15 cellular contexts compared by ENCODE assay signal in genomic region chr7:17054836-17055235, GRCh38.
DNase-seq lines count a peak whose midpoint lies in the region; ATAC-seq, FAIRE-seq and TF ChIP-seq lines count a peak whose summit lies in the region.
"Had no signal": no experiment of that assay in that cellular context is flagged by ENCODE, and none has a peak within 500 bp of the region (broad histone marks: within the 10 kb centered on the region; RNA-seq: fewer than 3 reads in every experiment).

No MANE protein-coding gene starts in this region.

- H3K79me1 ChIP-seq in trophoblast cell (ENCODE audit: low read length): peaks cover 2% of the 10 kb centered on the region

- no peak overlapping the region for H4K8ac ChIP-seq in trophoblast cell (ENCODE audit: low read depth, low read length)

- H3K4me1 ChIP-seq in K562 (replicated peaks in 1 of 2; ENCODE audit: control insufficient read depth in 2 of 2, insufficient read depth in 2 of 2, low read length in 2 of 2): no peaks in the 10 kb centered on the region
- no peaks in the 10 kb centered on the region for H3K4me1 ChIP-seq in trophoblast cell (ENCODE audit: control insufficient read depth in 1 of 2, insufficient read depth in 2 of 2, low read length in 2 of 2)
- H3K4me1 ChIP-seq: HAP-1 had no signal

- intact Hi-C loops in K562 (cut with micrococcal nuclease): no loop called here
- intact Hi-C loops in posterior vena cava (cut with DNase I): no loop called here

- H2AFZ ChIP-seq in K562 (ENCODE audit: low read depth, low read length) (no peak overlapping the region), trophoblast cell (ENCODE audit: insufficient read depth, low read length, poor library complexity) (no peak overlapping the region)

- TF ChIP-seq RAD21 in K562 (CRISPR knock-in tag; conservative IDR thresholded peaks at IDR 0.05 in 1 of 2, IDR thresholded peaks at IDR 0.05 in 1 of 2): no peak

- DNase-seq in AG10803 (ENCODE audit: low read depth) (peak; percentile 26), K562 (ENCODE audit: extremely low read depth in 1 of 4, low spot score in 3 of 4) (no peak), fibroblast of the aortic adventitia (ENCODE audit: low read depth) (peak; percentile 38), trophoblast cell (peak; percentile 44 to 93), posterior vena cava (ENCODE audit: low spot score) (no peak), NCI-H69 (lab: John Stamatoyannopoulos, UW) (no peak)
- DNase-seq: CD8-positive, alpha-beta T cell; COR-L47; DND-41; GF-D8; KBM-7 had no signal

- no peak overlapping the region for H3K4ac ChIP-seq in trophoblast cell (ENCODE audit: low read depth, low read length)

- TF ChIP-seq POLR2A in K562 (conservative IDR thresholded peaks at IDR 0.05): no peak

- WGBS in K562 (ENCODE audit: insufficient coverage, low coverage, missing lambda C conversion rate): 23% methylated on average over 2 of the region's 2 CpGs
- WGBS in trophoblast cell (ENCODE audit: extremely low coverage, insufficient coverage, insufficient read length): no CpG with 5 or more reads among the region's 2 CpGs

- no peaks in the 10 kb centered on the region for H3K79me2 ChIP-seq in K562 (ENCODE audit: control insufficient read depth, insufficient read depth, low read length)
- peaks cover 2% of the 10 kb centered on the region for H3K79me2 ChIP-seq in trophoblast cell (ENCODE audit: control insufficient read depth, insufficient read depth, low read length, poor library complexity)

- no peak for FAIRE-seq in K562 (lab: Jason Lieb, UNC)
- FAIRE-seq: H1, HTR-8/SVneo had no signal

- no peaks in the 10 kb centered on the region for H4K20me1 ChIP-seq in K562 (replicated peaks; ENCODE audit: control insufficient read depth, insufficient read depth, low read length)

- H2BK5ac ChIP-seq in trophoblast cell (ENCODE audit: low read depth, low read length, poor library complexity): no peak overlapping the region

- H3K9me1 ChIP-seq in K562 (ENCODE audit: control insufficient read depth, insufficient read depth, low read length): no peaks in the 10 kb centered on the region

- in situ Hi-C loops in K562 (cut with MboI): no loop called here

- ATAC-seq in K562: no peak
- no peak for ATAC-seq in HG03139 (IDR thresholded peaks at IDR 0.05; ENCODE audit: unreplicated experiment)
- ATAC-seq: CD8-positive, alpha-beta T cell had no signal

- CTCF ChIA-PET in K562 (lab: Yijun Ruan, JAX; ENCODE audit: low intra/inter-chr PET ratio): no interaction called here

- no peak overlapping the region for H3K27ac ChIP-seq in K562 (ENCODE audit: extremely low read depth, low read depth, low read length)
- H3K27ac ChIP-seq in trophoblast cell (ENCODE audit: low read depth, low read length): no peak overlapping the region

- H3K9ac ChIP-seq in K562 (ENCODE audit: insufficient read depth in 1 of 2, low read depth in 2 of 2, low read length in 2 of 2): no peak overlapping the region
- no peak overlapping the region for H3K9ac ChIP-seq in trophoblast cell (ENCODE audit: low read length)

- H3K27me3 ChIP-seq in K562 (ENCODE audit: control insufficient read depth in 2 of 2, insufficient read depth in 2 of 2, low read length in 2 of 2) (no peaks in the 10 kb centered on the region), trophoblast cell (ENCODE audit: insufficient read depth, low read length) (no peaks in the 10 kb centered on the region)

- POLR2A ChIA-PET in K562 (lab: Yijun Ruan, JAX): no interaction called here

- H3K18ac ChIP-seq in trophoblast cell (ENCODE audit: low read length): no peak overlapping the region

- H4K91ac ChIP-seq in trophoblast cell (ENCODE audit: low read depth, low read length): no peak overlapping the region

- no peak overlapping the region for H3K23ac ChIP-seq in trophoblast cell (ENCODE audit: low read length)

- no peak for TF ChIP-seq CTCF in AG10803 (conservative IDR thresholded peaks at IDR 0.05; ENCODE audit: low read length)
- no peak for TF ChIP-seq CTCF in K562 (IDR thresholded peaks at IDR 0.05 in 2 of 3, conservative IDR thresholded peaks at IDR 0.05 in 1 of 3; ENCODE audit: insufficient read depth in 2 of 3, low read depth in 1 of 3, low read length in 3 of 3)
- TF ChIP-seq CTCF in fibroblast of the aortic adventitia (IDR thresholded peaks at IDR 0.05; ENCODE audit: insufficient read depth, low read length): no peak

- no peak overlapping the region for H3K14ac ChIP-seq in trophoblast cell (ENCODE audit: low read length)

- no peak overlapping the region for H2BK12ac ChIP-seq in trophoblast cell (ENCODE audit: low read length)

- BruUV-seq in K562 (replicated peaks; lab: Mats Ljungman, UMichigan): no TSS peak

- H3K9me3 ChIP-seq in K562 (replicated peaks; ENCODE audit: control insufficient read depth, insufficient read depth, low read depth, low read length) (no peaks in the 10 kb centered on the region), trophoblast cell (ENCODE audit: insufficient read depth, low read depth, low read length) (peaks cover 2% of the 10 kb centered on the region)
- H3K9me3 ChIP-seq: HAP-1 had no signal

- no peak overlapping the region for H2AK5ac ChIP-seq in trophoblast cell (ENCODE audit: low read length)

- H3K4me2 ChIP-seq in K562 (ENCODE audit: insufficient read depth, low read length): no peak overlapping the region
- no peak overlapping the region for H3K4me2 ChIP-seq in trophoblast cell (ENCODE audit: low read length)

- no peak overlapping the region for H4K12ac ChIP-seq in trophoblast cell (ENCODE audit: low read depth, low read length)

- H2BK120ac ChIP-seq in trophoblast cell (ENCODE audit: insufficient read depth, low read length, poor library complexity): no peak overlapping the region

- TF ChIP-seq EP300 in K562 (IDR thresholded peaks at IDR 0.05; ENCODE audit: low read length): no peak

- H3K36me3 ChIP-seq in K562 (ENCODE audit: control insufficient read depth, insufficient read depth, low read length): no peaks in the 10 kb centered on the region
- H3K36me3 ChIP-seq in trophoblast cell (ENCODE audit: control insufficient read depth in 1 of 2, insufficient read depth in 2 of 2, low read length in 2 of 2): no peaks in the 10 kb centered on the region
- H3K36me3 ChIP-seq: HAP-1 had no signal

- no peak overlapping the region for H3K4me3 ChIP-seq in AG10803 (ENCODE audit: low read length)
- no peak overlapping the region for H3K4me3 ChIP-seq in K562
- no peak overlapping the region for H3K4me3 ChIP-seq in fibroblast of the aortic adventitia (ENCODE audit: low read depth, low read length)
- no peak overlapping the region for H3K4me3 ChIP-seq in trophoblast cell (ENCODE audit: low read depth, low read length)
- H3K4me3 ChIP-seq: HAP-1 had no signal

TF ChIP-seq in K562, 482 proteins besides CTCF, POLR2A, EP300 and RAD21 (continues in another document):
- TF ChIP-seq ZBTB40 (IDR thresholded peaks at IDR 0.05): no peak
- TF ChIP-seq ZBTB40 (CRISPR knock-in tag; IDR thresholded peaks at IDR 0.05): peak; percentile 47; the same call in 1 of the 2 replicates

Comparison
In these comparisons a context has a peak if more than half of its experiments do, and no peak if none do; other contexts are left out.
1. DNase-seq: peak in AG10803 (single experiment), fibroblast of the aortic adventitia (single experiment) and trophoblast cell (2 of 2); none in K562 (0 of 4), posterior vena cava (single experiment) and NCI-H69 (single experiment).